1 cellular context compared by ENCODE assay signal in genomic region chr16:28704246-28704645, GRCh38. TPM values are rescaled to one million over a fixed set of nuclear protein-coding genes. Genes with fewer than 3 reads are reported as not detected.
"Had no signal": no experiment of that assay in that cellular context is flagged by ENCODE, and none has a peak within 500 bp of the region (broad histone marks: within the 10 kb centered on the region; RNA-seq: fewer than 3 reads in every experiment).

No MANE protein-coding gene starts in this region.

RNA-seq across cellular contexts. Expression of gene NPIPB9, which starts 47.3 kb away (rescaled TPM):
- total RNA-seq: vagina had no signal
